ENCODE assay signal across 8 cellular contexts in genomic region chr4:71009796-71010588, GRCh38. TPM values are rescaled to one million over a fixed set of nuclear protein-coding genes. Genes with fewer than 3 reads are reported as not detected.
A peak's percentile ranks its signal among the peaks of the same experiment; 100 is the strongest.
DNase-seq lines count a peak whose midpoint lies in the region; ATAC-seq and TF ChIP-seq lines count a peak whose summit lies in the region.

No MANE protein-coding gene starts in this region.

- H3K4me3 ChIP-seq in vagina, result no peak overlapping the region

- H3K27ac ChIP-seq in 22Rv1, result no peak overlapping the region
- H3K27ac ChIP-seq in vagina, result no peak overlapping the region

- intact Hi-C loops in left colon (cut with DNase I, micrococcal nuclease), result loop anchor here in 1 of 2 donors (5.0 kb wide), 1 partner anchor 358 kb away; no protein-coding TSS in a partner anchor
- intact Hi-C loops in vagina (cut with DNase I), result loop anchor here (10.0 kb wide), 1 partner anchor 105 kb away; the partner anchor contains the start of gene MOB1B

- ATAC-seq in HG02571 (IDR thresholded peaks at IDR 0.05; ENCODE audit: unreplicated experiment), result peak; percentile 46
- peak; percentile 48 for ATAC-seq in left colon

- TF ChIP-seq POLR2A in vagina (IDR thresholded peaks at IDR 0.05), result no peak

- TF ChIP-seq CTCF in 22Rv1 (IDR thresholded peaks at IDR 0.05), result peak; percentile 78
- peak; percentile 40 to 66 (median 43) for TF ChIP-seq CTCF in vagina (IDR thresholded peaks at IDR 0.05)

- H3K4me1 ChIP-seq in vagina, result no peaks in the 10 kb centered on the region

- H3K36me3 ChIP-seq in vagina, result no peaks in the 10 kb centered on the region

- H3K27me3 ChIP-seq in vagina, result no peaks in the 10 kb centered on the region

- no peaks in the 10 kb centered on the region for H3K9me3 ChIP-seq in vagina

- in situ Hi-C loops in T47D (cut with HindIII; ENCODE audit: low pct_unique_long_range_greater_than_20kb, low sequenced_read_pairs), result no loop called here

- DNase-seq in ELR (ENCODE audit: low read depth) (peak; percentile 71), NCI-H526 (lab: John Stamatoyannopoulos, UW) (peak; percentile 10 to 53), T47D (ENCODE audit: low read depth in 1 of 2, low spot score in 1 of 2) (peak; percentile 24 to 51), left colon (no peak), vagina (ENCODE audit: extremely low spot score in 2 of 2) (no peak), GOT3 (lab: John Stamatoyannopoulos, UW) (no peak)

RNA-seq across cellular contexts. Expression of gene DCK, which starts 16.5 kb away (rescaled TPM):
- total RNA-seq in left colon (10 to 100 TPM; 11.9 to 13.5 TPM), vagina (10.3 TPM)

Comparison
In these comparisons a context has a peak if more than half of its experiments do, and no peak if none do; other contexts are left out.
1. DNase-seq: peak in ELR (single experiment), NCI-H526 (2 of 2) and T47D (2 of 2); none in left colon (0 of 2), vagina (0 of 2) and GOT3 (single experiment).